ENCODE assay signal across 8 cellular contexts in the genomic region with DNA sequence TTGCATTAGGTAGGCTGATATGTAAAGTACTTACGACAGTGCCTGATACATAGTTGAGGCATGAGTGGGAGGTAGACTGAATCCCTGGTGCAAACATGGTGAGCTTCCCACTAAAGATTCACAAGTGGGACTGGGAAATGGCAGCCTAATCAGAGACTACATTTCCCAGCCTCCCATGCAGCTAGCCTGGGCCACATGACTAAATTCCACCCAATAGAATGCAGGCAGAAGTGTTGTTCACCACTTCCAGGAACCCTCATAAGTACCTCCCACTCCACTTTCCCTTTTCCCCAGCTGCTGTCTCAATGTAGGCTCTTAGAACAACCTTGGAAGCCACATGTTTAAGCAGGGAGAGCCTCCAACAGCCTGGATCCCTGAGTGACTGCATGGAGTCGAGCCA.
DNase-seq lines count a peak whose midpoint lies in the region; ATAC-seq and TF ChIP-seq lines count a peak whose summit lies in the region.

No MANE protein-coding gene starts in this region.

- H3K4me3 ChIP-seq in fibroblast of villous mesenchyme (ENCODE audit: low read depth, low read length): no peak overlapping the region

- DNase-seq in DMS 273 treated with DMSO at 0.1 percent for 48 hours (lab: John Stamatoyannopoulos, UW): peak; percentile 34
- peak; percentile 24 for DNase-seq in HT-29 (ENCODE audit: low spot score)
- DNase-seq in SW480 (ENCODE audit: low spot score): peak; percentile 49
- peak; percentile 2 for DNase-seq in fibroblast of villous mesenchyme (ENCODE audit: low read depth)
- DNase-seq in OCI-M2 (lab: John Stamatoyannopoulos, UW; ENCODE audit: unreplicated experiment): no peak
- no peak for DNase-seq in cerebellar cortex (ENCODE audit: low spot score)
- DNase-seq in NCI-H187 (lab: John Stamatoyannopoulos, UW): no peak

- TF ChIP-seq CTCF in fibroblast of villous mesenchyme (IDR thresholded peaks at IDR 0.05; ENCODE audit: insufficient read depth, low read depth, low read length): no peak

- no peak for ATAC-seq in HG03280 (IDR thresholded peaks at IDR 0.05; ENCODE audit: unreplicated experiment)

Comparison
In these comparisons a context has a peak if more than half of its experiments do, and no peak if none do; other contexts are left out.
1. DNase-seq: peak in DMS 273 treated with DMSO at 0.1 percent for 48 hours (single experiment), HT-29 (single experiment), SW480 (single experiment) and fibroblast of villous mesenchyme (single experiment); none in OCI-M2 (single experiment), cerebellar cortex (single experiment) and NCI-H187 (0 of 2).